In genomic region chr6:30411515-30412207, GRCh38 we compare ENCODE assay signal across 8 cellular contexts.
A peak's percentile ranks its signal among the peaks of the same experiment; 100 is the strongest.
DNase-seq lines count a peak whose midpoint lies in the region; ATAC-seq lines count a peak whose summit lies in the region.

No MANE protein-coding gene starts in this region.

- H3K27me3 Mint-ChIP-seq in naive B cell = peaks cover 53 to 93% (median 79%) of the 10 kb centered on the region in 3 donors
- H3K27me3 Mint-ChIP-seq in stimulated activated naive B cell treated with anti-CD40 and anti-IgM and Interleukin-4, amounts not matched to agents 10 μg/mL and 1 μg/mL and 100 μg/mL, for 72 hours = peaks cover 63 to 81% of the 10 kb centered on the region in 2 donors

- peaks cover 0 to 13% of the 10 kb centered on the region in 2 donors for H3K36me3 Mint-ChIP-seq in naive B cell
- H3K36me3 Mint-ChIP-seq in stimulated activated naive B cell treated with anti-CD40 and anti-IgM and Interleukin-4, amounts not matched to agents 10 μg/mL and 1 μg/mL and 100 μg/mL, for 72 hours = peaks cover 2 to 3% of the 10 kb centered on the region in 2 donors

- peaks cover 5 to 8% (median 8%) of the 10 kb centered on the region in 3 donors for H3K4me1 Mint-ChIP-seq in naive B cell
- H3K4me1 Mint-ChIP-seq in stimulated activated naive B cell treated with anti-CD40 and anti-IgM and Interleukin-4, amounts not matched to agents 10 μg/mL and 1 μg/mL and 100 μg/mL, for 72 hours = peaks cover 0 to 7% of the 10 kb centered on the region in 2 donors

- DNase-seq in NCI-H1436 (lab: John Stamatoyannopoulos, UW) (peak; percentile 8), NCI-H1436 treated with DMSO at 0.1 percent for 48 hours (lab: John Stamatoyannopoulos, UW) (no peak), NCI-H510A treated with DMSO at 0.1 percent for 48 hours (lab: John Stamatoyannopoulos, UW) (peak; percentile 0), naive B cell (peak; percentile 41)
- DNase-seq in activated CD4-positive, alpha-beta T cell treated with anti-CD3 and anti-CD28 coated beads, Interleukin-2, amount 50 U/mL, for 1 hour = peak; percentile 50
- DNase-seq in effector CD4-positive, alpha-beta T cell = peak; percentile 57
- peak; percentile 52 for DNase-seq in stimulated activated naive B cell treated with anti-CD40 and anti-IgM and Interleukin-4, amounts not matched to agents 10 μg/mL and 1 μg/mL and 100 μg/mL, for 72 hours

- H3K4me3 Mint-ChIP-seq in naive B cell = peak overlapping the region in 6 of 8 donors; percentile 25 to 72 (median 42)
- H3K4me3 Mint-ChIP-seq in stimulated activated naive B cell treated with anti-CD40 and anti-IgM and Interleukin-4, amounts not matched to agents 10 μg/mL and 1 μg/mL and 100 μg/mL, for 72 hours = peak overlapping the region; percentile 49 to 59

- peak overlapping the region in 1 of 6 donors; percentile 56 for H3K27ac Mint-ChIP-seq in naive B cell
- peak overlapping the region; percentile 81 for H3K27ac Mint-ChIP-seq in stimulated activated naive B cell treated with anti-CD40 and anti-IgM and Interleukin-4, amounts not matched to agents 10 μg/mL and 1 μg/mL and 100 μg/mL, for 72 hours

- H3K9me3 Mint-ChIP-seq in naive B cell = peaks cover 7 to 25% (median 19%) of the 10 kb centered on the region in 7 donors
- peaks cover 7 to 10% of the 10 kb centered on the region in 2 donors for H3K9me3 Mint-ChIP-seq in stimulated activated naive B cell treated with anti-CD40 and anti-IgM and Interleukin-4, amounts not matched to agents 10 μg/mL and 1 μg/mL and 100 μg/mL, for 72 hours

- ATAC-seq in naive B cell (ENCODE audit: low read depth in 2 of 2) (peak; percentile 58 to 61), HG03139 (IDR thresholded peaks at IDR 0.05; ENCODE audit: unreplicated experiment) (no peak)
- peak; percentile 53 to 80 for ATAC-seq in stimulated activated naive B cell treated with anti-CD40 and anti-IgM and Interleukin-4, amounts not matched to agents 10 μg/mL and 1 μg/mL and 100 μg/mL, for 72 hours (replicated peaks)
